Comparison of ENCODE assay signal across 36 cellular contexts in genomic region chr9:727767-728166, GRCh38.
DNase-seq lines count a peak whose midpoint lies in the region; ATAC-seq and TF ChIP-seq lines count a peak whose summit lies in the region.
"Had no signal": no experiment of that assay in that cellular context is flagged by ENCODE, and none has a peak within 500 bp of the region (broad histone marks: within the 10 kb centered on the region; RNA-seq: fewer than 3 reads in every experiment).

No MANE protein-coding gene starts in this region.

- H3K4me3 ChIP-seq in HUES64 (ENCODE audit: low read length): no peak overlapping the region
- no peak overlapping the region for H3K4me3 ChIP-seq in iPS DF 6.9 (ENCODE audit: low read length)
- no peak overlapping the region for H3K4me3 ChIP-seq in thoracic aorta
- H3K4me3 ChIP-seq: BLaER1 treated with 17β-estradiol and CSF1 and Interleukin-3, amounts not matched to agents 10 nM and 100 nM; esophagus muscularis mucosa; lower lobe of right lung; mucosa of descending colon had no signal

- H3K27me3 ChIP-seq in HUES64 (ENCODE audit: insufficient read depth, low read length) (no peaks in the 10 kb centered on the region), iPS DF 6.9 (ENCODE audit: control insufficient read depth, insufficient read depth, low read length) (no peaks in the 10 kb centered on the region), thoracic aorta (replicated peaks; ENCODE audit: insufficient read depth) (no peaks in the 10 kb centered on the region)
- H3K27me3 ChIP-seq: BLaER1 treated with 17β-estradiol and CSF1 and Interleukin-3, amounts not matched to agents 10 nM and 100 nM; esophagus muscularis mucosa had no signal

- no peak for ATAC-seq in thoracic aorta (ENCODE audit: insufficient number of reproducible peaks, low FRiP score, low read depth)
- ATAC-seq in stimulated activated naive CD8-positive, alpha-beta T cell treated with anti-CD3 and anti-CD28 coated beads, Interleukin-15, Interleukin-2, amounts not matched to agents 100 U/mL and 50 U/mL, for 24 hours: no peak
- no peak for ATAC-seq in natural killer cell
- no peak for ATAC-seq in HG03175 (IDR thresholded peaks at IDR 0.05; ENCODE audit: unreplicated experiment)
- ATAC-seq: activated CD4-positive, CD25-positive, alpha-beta regulatory T cell treated with anti-CD3 and anti-CD28 coated beads, Interleukin-2, amount 50 U/mL, for 24 hours; activated CD8-positive, alpha-beta memory T cell treated with anti-CD3 and anti-CD28 coated beads, Interleukin-2, amount 10 ng/mL, durations not matched to agents 7 days and 5 days; lower lobe of right lung; mucosa of descending colon; natural killer cell treated with Interleukin-12 subunit alpha and Interleukin-12 subunit beta and Interleukin-15 and Interleukin-18, amount 100 ng/mL, for 72 hours; Right ventricle myocardium inferior; stimulated activated memory B cell treated with anti-CD40 and anti-IgM and Interleukin-4, amounts not matched to agents 10 μg/mL and 1 μg/mL and 100 μg/mL, for 72 hours had no signal

- no peaks in the 10 kb centered on the region for H3K27me3 Mint-ChIP-seq in chondrocyte (ENCODE audit: low read depth)
- H3K27me3 Mint-ChIP-seq in natural killer cell (ENCODE audit: low read depth in 2 of 2): no peaks in the 10 kb centered on the region
- H3K27me3 Mint-ChIP-seq: stimulated activated memory B cell treated with anti-CD40 and anti-IgM and Interleukin-4, amounts not matched to agents 10 μg/mL and 1 μg/mL and 100 μg/mL, for 72 hours had no signal

- H3K9ac ChIP-seq in HUES64 (ENCODE audit: low read depth, low read length): no peak overlapping the region
- H3K9ac ChIP-seq: BLaER1 treated with 17β-estradiol and CSF1 and Interleukin-3, amounts not matched to agents 10 nM and 100 nM; SK-N-SH had no signal

- WGBS in HUES64: 0% methylated on average over 1 of the region's 1 CpG
- 100% methylated on average over 1 of the region's 1 CpG for WGBS in iPS DF 6.9 (ENCODE audit: insufficient coverage, insufficient read length)

- H3K27ac ChIP-seq in HUES64 (ENCODE audit: low read depth, low read length): peak overlapping the region; percentile 81
- no peak overlapping the region for H3K27ac ChIP-seq in iPS DF 6.9 (ENCODE audit: low read length)
- peak overlapping the region; percentile 91 to 95 for H3K27ac ChIP-seq in thoracic aorta
- H3K27ac ChIP-seq: BLaER1 treated with 17β-estradiol and CSF1 and Interleukin-3, amounts not matched to agents 10 nM and 100 nM; esophagus muscularis mucosa; lower lobe of right lung had no signal

- intact Hi-C loops in natural killer cell (cut with micrococcal nuclease): no loop called here

- TF ChIP-seq CTCF in chondrocyte (IDR thresholded peaks at IDR 0.05): no peak
- no peak for TF ChIP-seq CTCF in thoracic aorta (IDR thresholded peaks at IDR 0.05)
- no peak for TF ChIP-seq CTCF in natural killer cell (IDR thresholded peaks at IDR 0.05)

- peak overlapping the region; percentile 17 for H3K27ac Mint-ChIP-seq in chondrocyte (ENCODE audit: unreplicated experiment)
- H3K27ac Mint-ChIP-seq in natural killer cell: no peak overlapping the region
- H3K27ac Mint-ChIP-seq: activated CD8-positive, alpha-beta memory T cell treated with anti-CD3 and anti-CD28 coated beads, Interleukin-2, amount 10 ng/mL, durations not matched to agents 7 days and 5 days; activated naive CD8-positive, alpha-beta T cell treated with anti-CD3 and anti-CD28 coated beads, Interleukin-2, amount 10 ng/mL, durations not matched to agents 7 days and 5 days; natural killer cell treated with Interleukin-12 subunit alpha and Interleukin-12 subunit beta and Interleukin-15 and Interleukin-18, amount 100 ng/mL, for 72 hours; stimulated activated memory B cell treated with anti-CD40 and anti-IgM and Interleukin-4, amounts not matched to agents 10 μg/mL and 1 μg/mL and 100 μg/mL, for 72 hours; T-helper 1 cell treated with Interleukin-12 subunit alpha and Interleukin-12 subunit beta and Interleukin-4 antibody, amounts not matched to agents 30 μg/mL and 1 μg/mL, for 36 hours had no signal

- no peaks in the 10 kb centered on the region for H3K9me3 ChIP-seq in HUES64 (ENCODE audit: insufficient read depth, low read depth, low read length)
- no peaks in the 10 kb centered on the region; the same call in 1 of the 2 replicates for H3K9me3 ChIP-seq in iPS DF 6.9 (ENCODE audit: control insufficient read depth, insufficient read depth, low read length)
- no peaks in the 10 kb centered on the region for H3K9me3 ChIP-seq in thoracic aorta
- H3K9me3 ChIP-seq: BLaER1 treated with 17β-estradiol and CSF1 and Interleukin-3, amounts not matched to agents 10 nM and 100 nM; esophagus muscularis mucosa; lower lobe of right lung; mucosa of descending colon; SK-N-SH had no signal

- DNase-seq in chondrocyte (ENCODE audit: low spot score) (no peak), iPS DF 6.9 (ENCODE audit: low read depth, low spot score) (peak; percentile 45), thoracic aorta (ENCODE audit: low spot score) (no peak), T-helper 2 cell (no peak), natural killer cell (no peak)
- no peak for DNase-seq in stimulated activated naive CD8-positive, alpha-beta T cell treated with anti-CD3 and anti-CD28 coated beads, Interleukin-15, Interleukin-2, amounts not matched to agents 100 U/mL and 50 U/mL, for 24 hours
- DNase-seq: activated CD4-positive, alpha-beta T cell treated with anti-CD3 and anti-CD28 coated beads, Interleukin-2, amount 50 U/mL, for 4 hours; activated CD8-positive, alpha-beta memory T cell treated with anti-CD3 and anti-CD28 coated beads, Interleukin-2, amount 10 ng/mL, durations not matched to agents 7 days and 5 days; activated gamma-delta T cell treated with Interleukin-2 at 50 U/mL for 16 hours; activated naive CD8-positive, alpha-beta T cell treated with anti-CD3 and anti-CD28 coated beads, Interleukin-2, amount 10 ng/mL, durations not matched to agents 7 days and 5 days; activated T-cell treated with anti-CD3 and anti-CD28 coated beads, Interleukin-2, amount 50 U/mL, for 48 hours; aorta; DMS79; foreskin melanocyte; GDM1; hippocampal formation; islet precursor cell; KG1; lower lobe of right lung; MM.1S; mucosa of descending colon; NCI-H1417; NCI-H2029; NCI-H524 treated with DMSO at 0.1 percent for 48 hours; NK-92 treated with Interleukin-12 subunit alpha and Interleukin-12 subunit beta, amount 100 ng/mL, for 24 hours; SK-N-SH; substantia nigra had no signal

- peaks cover 21% of the 10 kb centered on the region for H3K36me3 ChIP-seq in HUES64 (ENCODE audit: insufficient read depth, low read length)
- H3K36me3 ChIP-seq in iPS DF 6.9 (ENCODE audit: control insufficient read depth, insufficient read depth, low read length): 0 out of 2 replicates have a peak, but pooled peaks cover 2% of the 10 kb centered on the region
- peaks cover 19% of the 10 kb centered on the region for H3K36me3 ChIP-seq in thoracic aorta

- H3K9me3 Mint-ChIP-seq in chondrocyte (ENCODE audit: low read depth): no peaks in the 10 kb centered on the region
- H3K9me3 Mint-ChIP-seq in natural killer cell: no peaks in the 10 kb centered on the region
- H3K9me3 Mint-ChIP-seq: activated naive CD8-positive, alpha-beta T cell treated with anti-CD3 and anti-CD28 coated beads, Interleukin-2, amount 10 ng/mL, durations not matched to agents 7 days and 5 days; natural killer cell treated with Interleukin-12 subunit alpha and Interleukin-12 subunit beta and Interleukin-15 and Interleukin-18, amount 100 ng/mL, for 72 hours; stimulated activated memory B cell treated with anti-CD40 and anti-IgM and Interleukin-4, amounts not matched to agents 10 μg/mL and 1 μg/mL and 100 μg/mL, for 72 hours; T-helper 1 cell treated with Interleukin-12 subunit alpha and Interleukin-12 subunit beta and Interleukin-4 antibody, amounts not matched to agents 30 μg/mL and 1 μg/mL, for 36 hours had no signal

- H3K36me3 Mint-ChIP-seq in chondrocyte (ENCODE audit: low read depth) (peaks cover 22% of the 10 kb centered on the region), natural killer cell (no peaks in the 10 kb centered on the region)
- H3K36me3 Mint-ChIP-seq: activated naive CD8-positive, alpha-beta T cell treated with anti-CD3 and anti-CD28 coated beads, Interleukin-2, amount 10 ng/mL, durations not matched to agents 7 days and 5 days; natural killer cell treated with Interleukin-12 subunit alpha and Interleukin-12 subunit beta and Interleukin-15 and Interleukin-18, amount 100 ng/mL, for 72 hours had no signal

- H3K4me3 Mint-ChIP-seq in chondrocyte (ENCODE audit: unreplicated experiment): no peak overlapping the region
- no peak overlapping the region for H3K4me3 Mint-ChIP-seq in natural killer cell
- H3K4me3 Mint-ChIP-seq: activated CD8-positive, alpha-beta memory T cell treated with anti-CD3 and anti-CD28 coated beads, Interleukin-2, amount 10 ng/mL, durations not matched to agents 7 days and 5 days; activated naive CD8-positive, alpha-beta T cell treated with anti-CD3 and anti-CD28 coated beads, Interleukin-2, amount 10 ng/mL, durations not matched to agents 7 days and 5 days; natural killer cell treated with Interleukin-12 subunit alpha and Interleukin-12 subunit beta and Interleukin-15 and Interleukin-18, amount 100 ng/mL, for 72 hours; stimulated activated memory B cell treated with anti-CD40 and anti-IgM and Interleukin-4, amounts not matched to agents 10 μg/mL and 1 μg/mL and 100 μg/mL, for 72 hours; T-helper 1 cell treated with Interleukin-12 subunit alpha and Interleukin-12 subunit beta and Interleukin-4 antibody, amounts not matched to agents 30 μg/mL and 1 μg/mL, for 36 hours had no signal

- peaks cover 30% of the 10 kb centered on the region for H3K4me1 ChIP-seq in HUES64 (ENCODE audit: insufficient read depth, low read length)
- H3K4me1 ChIP-seq in iPS DF 6.9 (ENCODE audit: control insufficient read depth, insufficient read depth, low read length): peaks cover 6% of the 10 kb centered on the region; the same call in 1 of the 2 replicates
- H3K4me1 ChIP-seq in thoracic aorta (ENCODE audit: control insufficient read depth in 1 of 2, low read depth in 2 of 2): peaks cover 30 to 97% of the 10 kb centered on the region in 2 donors

- H3K4me1 Mint-ChIP-seq in chondrocyte (ENCODE audit: low read depth): peaks cover 41% of the 10 kb centered on the region
- no peaks in the 10 kb centered on the region for H3K4me1 Mint-ChIP-seq in natural killer cell
- H3K4me1 Mint-ChIP-seq: activated naive CD8-positive, alpha-beta T cell treated with anti-CD3 and anti-CD28 coated beads, Interleukin-2, amount 10 ng/mL, durations not matched to agents 7 days and 5 days; stimulated activated memory B cell treated with anti-CD40 and anti-IgM and Interleukin-4, amounts not matched to agents 10 μg/mL and 1 μg/mL and 100 μg/mL, for 72 hours had no signal
